In the genomic region with DNA sequence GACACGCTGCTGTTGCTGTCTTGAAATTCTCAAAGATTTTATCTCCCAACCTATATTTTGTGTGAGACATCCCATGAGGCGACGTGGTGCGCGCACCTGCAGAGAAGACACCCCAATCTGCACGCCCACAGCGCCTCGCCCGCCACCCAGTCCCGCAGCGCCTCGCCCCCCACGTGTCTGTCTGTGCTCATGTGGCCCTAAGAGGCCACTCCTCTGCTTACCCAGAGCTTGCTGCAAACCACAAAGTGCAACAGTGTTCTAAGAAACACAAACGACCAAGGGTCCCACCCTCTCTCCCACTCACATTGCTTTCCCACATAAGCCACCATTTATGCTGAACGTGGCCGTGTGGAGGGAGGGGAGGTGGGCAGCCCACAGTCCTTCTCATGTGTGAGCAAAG, we compare ENCODE assay signal across 15 cellular contexts.
"Had no signal": no experiment of that assay in that cellular context is flagged by ENCODE, and none has a peak within 500 bp of the region (broad histone marks: within the 10 kb centered on the region; RNA-seq: fewer than 3 reads in every experiment).

No MANE protein-coding gene starts in this region.

- H2AFZ ChIP-seq: parathyroid adenoma had no signal

- H3K4me1 ChIP-seq: body of pancreas, foreskin keratinocyte, parathyroid adenoma, right lobe of liver, uterus had no signal

- ATAC-seq: body of pancreas; foreskin keratinocyte; natural killer cell treated with Interleukin-12 subunit alpha and Interleukin-12 subunit beta and Interleukin-15 and Interleukin-18, amount 100 ng/mL, for 72 hours; right lobe of liver; stimulated activated effector memory CD8-positive, alpha-beta T cell treated with anti-CD3 and anti-CD28 coated beads, Interleukin-12 subunit alpha, Interleukin-12 subunit beta, amount 100 ng/mL, for 72 hours; WTC11 had no signal

- H3K27ac ChIP-seq: body of pancreas, cardiac muscle cell, foreskin keratinocyte, parathyroid adenoma, right lobe of liver, uterus had no signal

- H3K9ac ChIP-seq: parathyroid adenoma had no signal

- H3K79me2 ChIP-seq: parathyroid adenoma had no signal

- H3K4me3 ChIP-seq: body of pancreas, cardiac muscle cell, right lobe of liver, uterus had no signal

- H3K36me3 ChIP-seq: cardiac muscle cell, right lobe of liver, uterus had no signal

- FAIRE-seq: small intestine had no signal

- DNase-seq: activated gamma-delta T cell; body of pancreas; effector CD8-positive, alpha-beta T cell; foreskin keratinocyte; hippocampal formation; right lobe of liver; small intestine; T1000; trophoblast cell; uterus had no signal

- H3K9me3 ChIP-seq: body of pancreas, right lobe of liver, uterus had no signal

- H3K27me3 ChIP-seq: body of pancreas, cardiac muscle cell, foreskin keratinocyte, right lobe of liver, uterus had no signal
